ENCODE assay signal across 2 cellular contexts in the genomic region with DNA sequence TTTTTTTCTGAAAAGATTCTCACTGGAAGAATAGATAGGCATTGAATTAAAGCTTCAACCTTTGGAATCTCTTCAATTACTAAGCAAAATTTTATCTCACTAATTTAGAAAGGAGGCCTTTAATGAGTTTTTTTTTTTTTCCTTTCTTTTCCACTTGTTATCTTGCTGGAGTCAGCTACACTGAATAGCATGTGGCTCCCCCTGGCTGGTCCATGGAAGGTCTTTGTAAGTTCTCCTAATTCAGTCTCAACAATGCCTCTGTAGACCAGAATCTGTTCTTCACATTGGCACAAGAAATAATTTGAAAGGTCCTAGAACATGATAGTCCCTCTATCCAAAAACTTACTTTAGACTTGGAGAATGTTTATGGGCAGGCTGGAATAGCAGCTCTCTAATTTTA.
TF ChIP-seq lines count a peak whose summit lies in the region.

No MANE protein-coding gene starts in this region.

TF ChIP-seq in GM23338, 12 proteins besides CTCF, POLR2A, EP300 and RAD21 (continues in another document):
- TF ChIP-seq, protein P1, sequence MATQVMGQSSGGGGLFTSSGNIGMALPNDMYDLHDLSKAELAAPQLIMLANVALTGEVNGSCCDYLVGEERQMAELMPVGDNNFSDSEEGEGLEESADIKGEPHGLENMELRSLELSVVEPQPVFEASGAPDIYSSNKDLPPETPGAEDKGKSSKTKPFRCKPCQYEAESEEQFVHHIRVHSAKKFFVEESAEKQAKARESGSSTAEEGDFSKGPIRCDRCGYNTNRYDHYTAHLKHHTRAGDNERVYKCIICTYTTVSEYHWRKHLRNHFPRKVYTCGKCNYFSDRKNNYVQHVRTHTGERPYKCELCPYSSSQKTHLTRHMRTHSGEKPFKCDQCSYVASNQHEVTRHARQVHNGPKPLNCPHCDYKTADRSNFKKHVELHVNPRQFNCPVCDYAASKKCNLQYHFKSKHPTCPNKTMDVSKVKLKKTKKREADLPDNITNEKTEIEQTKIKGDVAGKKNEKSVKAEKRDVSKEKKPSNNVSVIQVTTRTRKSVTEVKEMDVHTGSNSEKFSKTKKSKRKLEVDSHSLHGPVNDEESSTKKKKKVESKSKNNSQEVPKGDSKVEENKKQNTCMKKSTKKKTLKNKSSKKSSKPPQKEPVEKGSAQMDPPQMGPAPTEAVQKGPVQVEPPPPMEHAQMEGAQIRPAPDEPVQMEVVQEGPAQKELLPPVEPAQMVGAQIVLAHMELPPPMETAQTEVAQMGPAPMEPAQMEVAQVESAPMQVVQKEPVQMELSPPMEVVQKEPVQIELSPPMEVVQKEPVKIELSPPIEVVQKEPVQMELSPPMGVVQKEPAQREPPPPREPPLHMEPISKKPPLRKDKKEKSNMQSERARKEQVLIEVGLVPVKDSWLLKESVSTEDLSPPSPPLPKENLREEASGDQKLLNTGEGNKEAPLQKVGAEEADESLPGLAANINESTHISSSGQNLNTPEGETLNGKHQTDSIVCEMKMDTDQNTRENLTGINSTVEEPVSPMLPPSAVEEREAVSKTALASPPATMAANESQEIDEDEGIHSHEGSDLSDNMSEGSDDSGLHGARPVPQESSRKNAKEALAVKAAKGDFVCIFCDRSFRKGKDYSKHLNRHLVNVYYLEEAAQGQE (IDR thresholded peaks at IDR 0.05; ENCODE audit: unreplicated experiment), result no peak
- no peak for TF ChIP-seq CREB1 (CRISPR knock-in tag; IDR thresholded peaks at IDR 0.05; ENCODE audit: low read depth)
- TF ChIP-seq ZNF331 (CRISPR knock-in tag; IDR thresholded peaks at IDR 0.05; ENCODE audit: low read depth), result no peak
- TF ChIP-seq NANOG (IDR thresholded peaks at IDR 0.05; ENCODE audit: borderline replicate concordance), result no peak
- no peak for TF ChIP-seq ETS1 (IDR thresholded peaks at IDR 0.05)
- TF ChIP-seq EZH2phosphoT487 (IDR thresholded peaks at IDR 0.05; ENCODE audit: unreplicated experiment), result no peak
- TF ChIP-seq, protein P2, sequence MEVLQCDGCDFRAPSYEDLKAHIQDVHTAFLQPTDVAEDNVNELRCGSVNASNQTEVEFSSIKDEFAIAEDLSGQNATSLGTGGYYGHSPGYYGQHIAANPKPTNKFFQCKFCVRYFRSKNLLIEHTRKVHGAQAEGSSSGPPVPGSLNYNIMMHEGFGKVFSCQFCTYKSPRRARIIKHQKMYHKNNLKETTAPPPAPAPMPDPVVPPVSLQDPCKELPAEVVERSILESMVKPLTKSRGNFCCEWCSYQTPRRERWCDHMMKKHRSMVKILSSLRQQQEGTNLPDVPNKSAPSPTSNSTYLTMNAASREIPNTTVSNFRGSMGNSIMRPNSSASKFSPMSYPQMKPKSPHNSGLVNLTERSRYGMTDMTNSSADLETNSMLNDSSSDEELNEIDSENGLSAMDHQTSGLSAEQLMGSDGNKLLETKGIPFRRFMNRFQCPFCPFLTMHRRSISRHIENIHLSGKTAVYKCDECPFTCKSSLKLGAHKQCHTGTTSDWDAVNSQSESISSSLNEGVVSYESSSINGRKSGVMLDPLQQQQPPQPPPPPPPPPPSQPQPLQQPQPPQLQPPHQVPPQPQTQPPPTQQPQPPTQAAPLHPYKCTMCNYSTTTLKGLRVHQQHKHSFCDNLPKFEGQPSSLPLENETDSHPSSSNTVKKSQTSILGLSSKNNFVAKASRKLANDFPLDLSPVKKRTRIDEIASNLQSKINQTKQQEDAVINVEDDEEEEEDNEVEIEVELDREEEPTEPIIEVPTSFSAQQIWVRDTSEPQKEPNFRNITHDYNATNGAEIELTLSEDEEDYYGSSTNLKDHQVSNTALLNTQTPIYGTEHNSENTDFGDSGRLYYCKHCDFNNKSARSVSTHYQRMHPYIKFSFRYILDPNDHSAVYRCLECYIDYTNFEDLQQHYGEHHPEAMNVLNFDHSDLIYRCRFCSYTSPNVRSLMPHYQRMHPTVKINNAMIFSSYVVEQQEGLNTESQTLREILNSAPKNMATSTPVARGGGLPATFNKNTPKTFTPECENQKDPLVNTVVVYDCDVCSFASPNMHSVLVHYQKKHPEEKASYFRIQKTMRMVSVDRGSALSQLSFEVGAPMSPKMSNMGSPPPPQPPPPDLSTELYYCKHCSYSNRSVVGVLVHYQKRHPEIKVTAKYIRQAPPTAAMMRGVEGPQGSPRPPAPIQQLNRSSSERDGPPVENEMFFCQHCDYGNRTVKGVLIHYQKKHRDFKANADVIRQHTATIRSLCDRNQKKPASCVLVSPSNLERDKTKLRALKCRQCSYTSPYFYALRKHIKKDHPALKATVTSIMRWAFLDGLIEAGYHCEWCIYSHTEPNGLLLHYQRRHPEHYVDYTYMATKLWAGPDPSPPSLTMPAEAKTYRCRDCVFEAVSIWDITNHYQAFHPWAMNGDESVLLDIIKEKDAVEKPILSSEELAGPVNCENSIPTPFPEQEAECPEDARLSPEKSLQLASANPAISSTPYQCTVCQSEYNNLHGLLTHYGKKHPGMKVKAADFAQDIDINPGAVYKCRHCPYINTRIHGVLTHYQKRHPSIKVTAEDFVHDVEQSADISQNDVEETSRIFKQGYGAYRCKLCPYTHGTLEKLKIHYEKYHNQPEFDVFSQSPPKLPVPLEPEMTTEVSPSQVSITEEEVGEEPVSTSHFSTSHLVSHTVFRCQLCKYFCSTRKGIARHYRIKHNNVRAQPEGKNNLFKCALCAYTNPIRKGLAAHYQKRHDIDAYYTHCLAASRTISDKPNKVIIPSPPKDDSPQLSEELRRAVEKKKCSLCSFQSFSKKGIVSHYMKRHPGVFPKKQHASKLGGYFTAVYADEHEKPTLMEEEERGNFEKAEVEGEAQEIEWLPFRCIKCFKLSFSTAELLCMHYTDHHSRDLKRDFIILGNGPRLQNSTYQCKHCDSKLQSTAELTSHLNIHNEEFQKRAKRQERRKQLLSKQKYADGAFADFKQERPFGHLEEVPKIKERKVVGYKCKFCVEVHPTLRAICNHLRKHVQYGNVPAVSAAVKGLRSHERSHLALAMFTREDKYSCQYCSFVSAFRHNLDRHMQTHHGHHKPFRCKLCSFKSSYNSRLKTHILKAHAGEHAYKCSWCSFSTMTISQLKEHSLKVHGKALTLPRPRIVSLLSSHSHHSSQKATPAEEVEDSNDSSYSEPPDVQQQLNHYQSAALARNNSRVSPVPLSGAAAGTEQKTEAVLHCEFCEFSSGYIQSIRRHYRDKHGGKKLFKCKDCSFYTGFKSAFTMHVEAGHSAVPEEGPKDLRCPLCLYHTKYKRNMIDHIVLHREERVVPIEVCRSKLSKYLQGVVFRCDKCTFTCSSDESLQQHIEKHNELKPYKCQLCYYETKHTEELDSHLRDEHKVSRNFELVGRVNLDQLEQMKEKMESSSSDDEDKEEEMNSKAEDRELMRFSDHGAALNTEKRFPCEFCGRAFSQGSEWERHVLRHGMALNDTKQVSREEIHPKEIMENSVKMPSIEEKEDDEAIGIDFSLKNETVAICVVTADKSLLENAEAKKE (CRISPR knock-in tag; IDR thresholded peaks at IDR 0.05), result no peak
- TF ChIP-seq EZH2 (IDR thresholded peaks at IDR 0.05; ENCODE audit: low read depth, unreplicated experiment), result no peak
- TF ChIP-seq ZNF114 (CRISPR knock-in tag; IDR thresholded peaks at IDR 0.05), result no peak
- TF ChIP-seq JUNB (IDR thresholded peaks at IDR 0.05; ENCODE audit: unreplicated experiment), result no peak

TF ChIP-seq in WTC11, 78 proteins besides CTCF, POLR2A, EP300 and RAD21 (continued from another document):
- no peak for TF ChIP-seq AFF4 (CRISPR knock-in tag; IDR thresholded peaks at IDR 0.05; ENCODE audit: borderline replicate concordance)
- TF ChIP-seq NR1H2 (CRISPR knock-in tag; IDR thresholded peaks at IDR 0.05), result no peak
TF ChIP-seq in WTC11: peak in this region for 0.
